Comparison of ENCODE assay signal across 1 cellular context in the genomic region with DNA sequence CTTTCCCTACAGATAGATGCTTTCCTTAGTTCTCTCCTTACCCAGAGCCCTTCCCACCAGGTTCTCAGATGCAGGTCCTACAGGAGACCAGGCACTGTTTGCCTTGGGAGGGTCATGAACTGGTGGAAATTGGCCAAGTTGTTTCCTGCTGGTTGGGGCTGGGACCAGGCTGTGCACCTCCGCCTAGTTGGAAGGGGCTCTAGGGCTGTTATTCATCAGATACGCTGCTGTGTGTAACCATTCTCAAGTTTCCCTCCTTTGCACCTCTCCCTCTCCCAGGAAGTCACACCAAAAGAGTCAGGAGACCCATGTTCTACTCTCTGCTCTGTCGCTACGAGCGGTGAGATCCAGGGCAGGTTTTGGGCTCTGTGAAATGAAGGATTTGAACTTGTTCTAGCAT.
TF ChIP-seq lines count a peak whose summit lies in the region.

No MANE protein-coding gene starts in this region.

TF ChIP-seq in A549, 52 proteins besides CTCF, POLR2A, EP300 and RAD21 (continued from another document):
- TF ChIP-seq, protein P1, sequence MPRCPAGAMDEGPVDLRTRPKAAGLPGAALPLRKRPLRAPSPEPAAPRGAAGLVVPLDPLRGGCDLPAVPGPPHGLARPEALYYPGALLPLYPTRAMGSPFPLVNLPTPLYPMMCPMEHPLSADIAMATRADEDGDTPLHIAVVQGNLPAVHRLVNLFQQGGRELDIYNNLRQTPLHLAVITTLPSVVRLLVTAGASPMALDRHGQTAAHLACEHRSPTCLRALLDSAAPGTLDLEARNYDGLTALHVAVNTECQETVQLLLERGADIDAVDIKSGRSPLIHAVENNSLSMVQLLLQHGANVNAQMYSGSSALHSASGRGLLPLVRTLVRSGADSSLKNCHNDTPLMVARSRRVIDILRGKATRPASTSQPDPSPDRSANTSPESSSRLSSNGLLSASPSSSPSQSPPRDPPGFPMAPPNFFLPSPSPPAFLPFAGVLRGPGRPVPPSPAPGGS (IDR thresholded peaks at IDR 0.05), result no peak
- TF ChIP-seq MAFK (IDR thresholded peaks at IDR 0.05; ENCODE audit: partially characterized antibody), result no peak
- no peak for TF ChIP-seq RCOR1 (IDR thresholded peaks at IDR 0.05; ENCODE audit: low read depth, low read length)
- no peak for TF ChIP-seq CBX8 (IDR thresholded peaks at IDR 0.05)
- no peak for TF ChIP-seq HOXB5 (CRISPR knock-in tag; IDR thresholded peaks at IDR 0.05)
- TF ChIP-seq HDAC2 (IDR thresholded peaks at IDR 0.05), result no peak
- TF ChIP-seq ZFP36 (IDR thresholded peaks at IDR 0.05; ENCODE audit: borderline replicate concordance, partially characterized antibody), result no peak
- TF ChIP-seq BHLHE40 (IDR thresholded peaks at IDR 0.05; ENCODE audit: low read depth, low read length), result no peak
- TF ChIP-seq FOSB (CRISPR knock-in tag; IDR thresholded peaks at IDR 0.05), result no peak
- no peak for TF ChIP-seq PHF8 (IDR thresholded peaks at IDR 0.05; ENCODE audit: borderline replicate concordance, low read depth)
- no peak for TF ChIP-seq FOSL2 (IDR thresholded peaks at IDR 0.05)
- no peak for TF ChIP-seq FOSL2 (CRISPR knock-in tag; IDR thresholded peaks at IDR 0.05)
